ENCODE assay signal across 8 cellular contexts in genomic region chr17:1454541-1454940, GRCh38. TPM values are rescaled to one million over a fixed set of nuclear protein-coding genes. Genes with fewer than 3 reads are reported as not detected.
DNase-seq lines count a peak whose midpoint lies in the region; ATAC-seq and TF ChIP-seq lines count a peak whose summit lies in the region.

No MANE protein-coding gene starts in this region.

- peak overlapping the region; percentile 88 for H3K4me3 ChIP-seq in OCI-LY1 (ENCODE audit: low read depth, low read length, poor library complexity, severe bottlenecking)
- H3K4me3 ChIP-seq in neuronal stem cell (ENCODE audit: low read length in 2 of 2), result peak overlapping the region; percentile 83 to 100

- H3K27ac ChIP-seq in CD4-positive, alpha-beta T cell (ENCODE audit: low read depth, low read length), result no peak overlapping the region
- H3K27ac ChIP-seq in OCI-LY1 (ENCODE audit: low read depth, low read length, poor library complexity, severe bottlenecking) (no peak overlapping the region), neuronal stem cell (replicated peaks; ENCODE audit: low read length) (no peak overlapping the region)

- peak overlapping the region; percentile 96 for H3K4me3 Mint-ChIP-seq in CD4-positive, alpha-beta T cell
- peak overlapping the region; percentile 95 for H3K4me3 Mint-ChIP-seq in endothelial cell (ENCODE audit: unreplicated experiment)

- peaks cover 27% of the 10 kb centered on the region for H3K36me3 Mint-ChIP-seq in CD4-positive, alpha-beta T cell (ENCODE audit: low read depth)
- H3K36me3 Mint-ChIP-seq in endothelial cell (ENCODE audit: low read depth, unreplicated experiment), result peaks cover 13% of the 10 kb centered on the region

- no peaks in the 10 kb centered on the region for H3K27me3 Mint-ChIP-seq in CD4-positive, alpha-beta T cell
- H3K27me3 Mint-ChIP-seq in endothelial cell (ENCODE audit: unreplicated experiment), result peaks cover 18% of the 10 kb centered on the region

- H3K14ac ChIP-seq in neuronal stem cell (ENCODE audit: low read length), result no peak overlapping the region

- CTCF ChIA-PET in CD4-positive, alpha-beta T cell (lab: Charles Lee), result interaction anchor here (1.0 to 3.2 kb wide), 2 partner anchors 61 to 89 kb away, joined by 4 to 17 read pairs; partner anchors contain the start of gene INPP5K

- H3K27ac Mint-ChIP-seq in CD4-positive, alpha-beta T cell, result peak overlapping the region; percentile 81
- peak overlapping the region; percentile 91 for H3K27ac Mint-ChIP-seq in endothelial cell (ENCODE audit: unreplicated experiment)

- H3K36me3 ChIP-seq in OCI-LY1 (ENCODE audit: insufficient read depth, low read length), result peaks cover 17% of the 10 kb centered on the region; the same call in 1 of the 2 replicates
- H3K36me3 ChIP-seq in neuronal stem cell (replicated peaks in 1 of 2; ENCODE audit: control insufficient read depth in 2 of 2, insufficient read depth in 2 of 2, low read length in 2 of 2), result peaks cover 0 to 35% of the 10 kb centered on the region in 2 donors

- H3K9ac ChIP-seq in OCI-LY1 (ENCODE audit: low read length) (peak overlapping the region; percentile 79), neuronal stem cell (ENCODE audit: low read depth, low read length, poor library complexity) (peak overlapping the region; percentile 53)

- H4K20me1 ChIP-seq in OCI-LY1 (ENCODE audit: insufficient read depth, low read length), result 0 out of 2 replicates have a peak, but pooled peaks cover 2% of the 10 kb centered on the region

- POLR2A ChIA-PET in CD4-positive, alpha-beta T cell (lab: Charles Lee), result no interaction called here

- H3K79me2 ChIP-seq in OCI-LY1 (ENCODE audit: insufficient read depth, low read length), result peaks cover 51% of the 10 kb centered on the region

- TF ChIP-seq CTCF in CD4-positive, alpha-beta T cell (IDR thresholded peaks at IDR 0.05), result no peak
- TF ChIP-seq CTCF in OCI-LY1 (IDR thresholded peaks at IDR 0.05; ENCODE audit: low read length), result no peak
- no peak for TF ChIP-seq CTCF in endothelial cell (IDR thresholded peaks at IDR 0.05; ENCODE audit: unreplicated experiment)

- H2AK5ac ChIP-seq in neuronal stem cell (ENCODE audit: low read depth, low read length), result no peak overlapping the region

- no peak overlapping the region for H2BK12ac ChIP-seq in neuronal stem cell (ENCODE audit: low read length)

- DNase-seq in CD4-positive, alpha-beta T cell, result no peak
- DNase-seq in endothelial cell (ENCODE audit: low spot score) (no peak), neuronal stem cell (ENCODE audit: low spot score) (no peak), SIG-M5 (lab: John Stamatoyannopoulos, UW) (no peak), glomerular visceral epithelial cell (ENCODE audit: extremely low spot score) (no peak)

- no peaks in the 10 kb centered on the region for H3K9me2 ChIP-seq in OCI-LY1 (ENCODE audit: low read depth, low read length)

- H2BK120ac ChIP-seq in neuronal stem cell (ENCODE audit: low read depth, low read length), result no peak overlapping the region

- H4K91ac ChIP-seq in neuronal stem cell (ENCODE audit: low read depth, low read length, poor library complexity), result no peak overlapping the region

- no peak overlapping the region for H3K23ac ChIP-seq in neuronal stem cell (ENCODE audit: low read depth, low read length, poor library complexity)

- H3K9me3 ChIP-seq in CD4-positive, alpha-beta T cell (ENCODE audit: control insufficient read depth, low read length), result no peaks in the 10 kb centered on the region
- no peaks in the 10 kb centered on the region for H3K9me3 ChIP-seq in OCI-LY1 (ENCODE audit: low read length)
- H3K9me3 ChIP-seq in neuronal stem cell (replicated peaks in 1 of 2; ENCODE audit: control insufficient read depth in 2 of 2, insufficient read depth in 1 of 2, low read depth in 1 of 2, low read length in 2 of 2), result peaks cover 0 to 3% of the 10 kb centered on the region in 2 donors

- H2BK5ac ChIP-seq in neuronal stem cell (ENCODE audit: low read length), result no peak overlapping the region

- H2AFZ ChIP-seq in OCI-LY1 (ENCODE audit: low read length) (no peak overlapping the region), neuronal stem cell (ENCODE audit: low read length) (no peak overlapping the region)

- no peaks in the 10 kb centered on the region for H3F3A ChIP-seq in OCI-LY1 (ENCODE audit: insufficient read depth, low read length)

- no peak overlapping the region for H2BK15ac ChIP-seq in neuronal stem cell (ENCODE audit: low read length)

- H3K4me1 ChIP-seq in OCI-LY1 (ENCODE audit: insufficient read depth, low read length, severe bottlenecking), result peaks cover 25% of the 10 kb centered on the region
- H3K4me1 ChIP-seq in neuronal stem cell (ENCODE audit: control insufficient read depth in 2 of 2, insufficient read depth in 1 of 2, low read depth in 1 of 2, low read length in 2 of 2), result peaks cover 5% of the 10 kb centered on the region in 2 donors

- WGBS in neuronal stem cell (ENCODE audit: extremely low coverage in 2 of 2, insufficient read length in 2 of 2, insufficient replicate concordance in 1 of 2), 2 donors, result no CpG with 5 or more reads among the region's 9 CpGs

- H3K9me3 Mint-ChIP-seq in CD4-positive, alpha-beta T cell, result no peaks in the 10 kb centered on the region
- H3K9me3 Mint-ChIP-seq in endothelial cell (ENCODE audit: unreplicated experiment), result no peaks in the 10 kb centered on the region

- no peaks in the 10 kb centered on the region for H3K27me3 ChIP-seq in CD4-positive, alpha-beta T cell (ENCODE audit: control insufficient read depth, insufficient read depth, low read length)
- no peaks in the 10 kb centered on the region; the same call in 1 of the 2 replicates for H3K27me3 ChIP-seq in OCI-LY1 (ENCODE audit: insufficient read depth, low read length)
- H3K27me3 ChIP-seq in neuronal stem cell (ENCODE audit: control insufficient read depth in 3 of 3, insufficient read depth in 3 of 3, low read depth in 1 of 3, low read length in 3 of 3), result no peaks in the 10 kb centered on the region

- H3K4ac ChIP-seq in neuronal stem cell (ENCODE audit: low read length), result no peak overlapping the region

- no peak for ATAC-seq in CD4-positive, alpha-beta T cell (ENCODE audit: poor library complexity)
- ATAC-seq in GM21528 (IDR thresholded peaks at IDR 0.05; ENCODE audit: low FRiP score, unreplicated experiment), result no peak
- no peak for ATAC-seq in GM18870 (IDR thresholded peaks at IDR 0.05; ENCODE audit: unreplicated experiment)

- H4K8ac ChIP-seq in neuronal stem cell (ENCODE audit: low read depth, low read length), result no peak overlapping the region

- H3K4me2 ChIP-seq in OCI-LY1 (ENCODE audit: low read length) (peak overlapping the region; percentile 99), neuronal stem cell (ENCODE audit: insufficient read depth, low read length, poor library complexity, severe bottlenecking) (peak overlapping the region; percentile 69)

- no peak overlapping the region for H3K18ac ChIP-seq in neuronal stem cell (ENCODE audit: low read length)

- peaks cover 8% of the 10 kb centered on the region for H3K79me1 ChIP-seq in neuronal stem cell (ENCODE audit: low read depth, low read length)

- peaks cover 44% of the 10 kb centered on the region for H3K4me1 Mint-ChIP-seq in CD4-positive, alpha-beta T cell (ENCODE audit: low read depth)
- peaks cover 36% of the 10 kb centered on the region for H3K4me1 Mint-ChIP-seq in endothelial cell (ENCODE audit: unreplicated experiment)

- intact Hi-C loops in CD4-positive, alpha-beta T cell (cut with DNase I, micrococcal nuclease), result loop anchor here in 1 of 2 experiments (5.0 to 10.0 kb wide), 2 partner anchors 87 to 170 kb away; partner anchors contain the start of gene SLC43A2

RNA-seq across cellular contexts. Expression of gene CRK, which starts 1.5 kb away (rescaled TPM):
- 10 to 100 TPM; 13.6 to 14.5 TPM for total RNA-seq in CD4-positive, alpha-beta T cell
- total RNA-seq in endothelial cell (ENCODE audit: unreplicated experiment), result 119 TPM
- 30.8 TPM for polyA plus RNA-seq in neuronal stem cell (2013, experiment 1 of 2)
- 32.4 TPM for polyA plus RNA-seq in neuronal stem cell (2013, experiment 2 of 2)

RNA-seq across cellular contexts. Expression of gene MYO1C, which starts 37.9 kb away (rescaled TPM):
- total RNA-seq in CD4-positive, alpha-beta T cell, result 10 to 100 TPM; 21.0 to 24.7 TPM
- total RNA-seq in endothelial cell (ENCODE audit: unreplicated experiment), result 117 TPM
- 42.3 TPM for polyA plus RNA-seq in neuronal stem cell (2013, experiment 1 of 2)
- 42.0 TPM for polyA plus RNA-seq in neuronal stem cell (2013, experiment 2 of 2)

RNA-seq across cellular contexts. Expression of gene YWHAE, which starts 54.5 kb away (rescaled TPM):
- 100 to 1,000 TPM; 116 to 133 TPM for total RNA-seq in CD4-positive, alpha-beta T cell
- total RNA-seq in endothelial cell (ENCODE audit: unreplicated experiment), result 820 TPM
- 1,173 TPM for polyA plus RNA-seq in neuronal stem cell (2013, experiment 1 of 2)
- 1,178 TPM for polyA plus RNA-seq in neuronal stem cell (2013, experiment 2 of 2)
